In genomic region chr4:120227568-120227967, GRCh38 we compare ENCODE assay signal across 11 cellular contexts.
"Had no signal": no experiment of that assay in that cellular context is flagged by ENCODE, and none has a peak within 500 bp of the region (broad histone marks: within the 10 kb centered on the region; RNA-seq: fewer than 3 reads in every experiment).

No MANE protein-coding gene starts in this region.

- H3K27ac Mint-ChIP-seq: GM23338, HFFc6 had no signal

- H3K4me3 Mint-ChIP-seq: GM23338, H9, HFFc6 had no signal

- FAIRE-seq: H1, H54 had no signal

- ATAC-seq: GM23338, HCT116 had no signal

- H3K36me3 ChIP-seq: HAP-1 had no signal

- H3K9me3 Mint-ChIP-seq: GM23338 had no signal

- H3K4me1 Mint-ChIP-seq: GM23338, H9 had no signal

- H3K9me3 ChIP-seq: HAP-1 had no signal

- H3K27ac ChIP-seq: GM23248 had no signal

- H3K4me1 ChIP-seq: HAP-1 had no signal

- DNase-seq: GM23248, GOT3, H7, H9, HCEC 1CT, HFFc6 had no signal

- H3K4me3 ChIP-seq: GM23248, GM23338, HAP-1 had no signal
